In genomic region chr14:54722791-54723432, GRCh38 we compare ENCODE assay signal across 1 cellular context.
TF ChIP-seq lines count a peak whose summit lies in the region.

No MANE protein-coding gene starts in this region.

TF ChIP-seq in GM12878, 131 proteins besides CTCF, POLR2A, EP300 and RAD21 (continued from another document):
- TF ChIP-seq ZNF592 (IDR thresholded peaks at IDR 0.05) (no peak), RELA (IDR thresholded peaks at IDR 0.05; ENCODE audit: borderline replicate concordance, partially characterized antibody) (no peak), CHD4 (IDR thresholded peaks at IDR 0.05) (no peak), YY1 (IDR thresholded peaks at IDR 0.05; ENCODE audit: low read depth, low read length) (peak; percentile 74), ZNF217 (IDR thresholded peaks at IDR 0.05) (no peak), SMC3 (IDR thresholded peaks at IDR 0.05; ENCODE audit: borderline replicate concordance, low read length) (peak; percentile 49; the same call in 1 of the 2 replicates), ASH2L (IDR thresholded peaks at IDR 0.05; ENCODE audit: borderline replicate concordance, low read depth) (no peak)
